9 cellular contexts compared by ENCODE assay signal in the genomic region with DNA sequence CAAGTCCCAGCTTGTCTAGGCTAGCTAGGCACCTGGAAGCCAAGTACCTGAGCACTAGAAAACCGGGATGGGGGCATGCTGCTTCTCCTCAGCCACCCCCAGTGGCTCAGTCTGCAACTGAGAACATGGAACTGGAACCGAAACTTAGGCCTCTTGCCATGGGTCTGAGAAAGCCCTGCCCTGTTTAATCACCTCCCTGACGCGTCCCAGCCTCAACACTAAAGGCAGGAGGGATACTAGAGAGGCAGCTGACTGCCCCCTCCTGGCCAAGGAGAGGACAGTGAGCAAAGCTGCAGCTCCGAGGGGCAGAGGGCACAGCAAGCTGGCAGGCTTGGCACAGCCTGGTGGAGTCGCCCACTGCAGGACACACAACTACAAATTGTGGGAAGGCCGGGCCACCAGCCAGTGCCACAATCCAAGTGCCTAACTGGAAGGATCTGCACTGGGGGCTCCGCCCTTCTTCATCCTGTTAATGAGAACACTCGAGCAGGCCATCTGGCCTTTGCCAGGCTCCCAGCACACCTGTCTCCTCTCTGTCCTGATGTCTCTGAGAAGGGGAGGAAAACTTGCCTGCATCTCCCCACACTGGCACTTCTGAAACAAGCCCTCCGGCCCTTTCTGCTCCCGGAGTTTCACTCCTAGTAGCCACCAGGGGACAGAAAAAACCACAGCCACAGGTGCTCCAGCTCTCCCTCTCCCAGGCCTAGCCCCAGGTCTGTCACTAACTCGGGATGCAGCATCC. TPM values are rescaled to one million over a fixed set of nuclear protein-coding genes. Genes with fewer than 3 reads are reported as not detected.
DNase-seq lines count a peak whose midpoint lies in the region; ATAC-seq and TF ChIP-seq lines count a peak whose summit lies in the region.
"Had no signal": no experiment of that assay in that cellular context is flagged by ENCODE, and none has a peak within 500 bp of the region (broad histone marks: within the 10 kb centered on the region; RNA-seq: fewer than 3 reads in every experiment).

No MANE protein-coding gene starts in this region.

- TF ChIP-seq CTCF in LNCaP clone FGC (IDR thresholded peaks at IDR 0.05; ENCODE audit: control insufficient read depth, extremely low read depth, insufficient read depth): peak; percentile 68

- H3K4me3 ChIP-seq in LNCaP clone FGC (ENCODE audit: low read depth, low read length): no peak overlapping the region

- ATAC-seq in GM21528 (IDR thresholded peaks at IDR 0.05; ENCODE audit: low FRiP score, unreplicated experiment): no peak
- ATAC-seq: naive thymus-derived CD8-positive, alpha-beta T cell had no signal

- peak in 9 of 14 donors; percentile 11 to 74 (median 26) for DNase-seq in C1 segment of cervical spinal cord (lab: John Stamatoyannopoulos, UW)
- peak; percentile 76 for DNase-seq in GM19240 (ENCODE audit: insufficient read length, low spot score)
- no peak for DNase-seq in LNCaP clone FGC (ENCODE audit: low read depth)
- DNase-seq in SW480 (ENCODE audit: low spot score): peak; percentile 68
- peak; percentile 74 for DNase-seq in ecto neural progenitor cell (ENCODE audit: low spot score)
- DNase-seq in mucosa of gallbladder (ENCODE audit: low spot score): peak; percentile 55
- DNase-seq in NCI-H128 (lab: John Stamatoyannopoulos, UW; ENCODE audit: unreplicated experiment): no peak

RNA-seq across cellular contexts. Expression of gene BDH1, which starts 53.7 kb away (rescaled TPM):
- total RNA-seq in mucosa of gallbladder: 62.8 TPM

Comparison
In these comparisons a context has a peak if more than half of its experiments do, and no peak if none do; other contexts are left out.
1. DNase-seq: peak in C1 segment of cervical spinal cord (9 of 14), GM19240 (single experiment), SW480 (single experiment), ecto neural progenitor cell (single experiment) and mucosa of gallbladder (single experiment); none in LNCaP clone FGC (single experiment) and NCI-H128 (single experiment).